8 cellular contexts compared by ENCODE assay signal in genomic region chr15:68352401-68353062, GRCh38.
DNase-seq lines count a peak whose midpoint lies in the region; ATAC-seq and TF ChIP-seq lines count a peak whose summit lies in the region.

No MANE protein-coding gene starts in this region.

- H3K27ac ChIP-seq in gastroesophageal sphincter (peak overlapping the region; percentile 32 to 80 (median 69)), spleen (peak overlapping the region in 7 of 8 donors; percentile 67 to 82 (median 80))

- TF ChIP-seq CTCF in gastroesophageal sphincter (IDR thresholded peaks at IDR 0.05) (no peak), spleen (IDR thresholded peaks at IDR 0.05 in 8 of 11, conservative IDR thresholded peaks at IDR 0.05 in 3 of 11) (no peak)

- WGBS in gastroesophageal sphincter (ENCODE audit: low coverage in 1 of 2), 2 donors: 53 to 54% methylated on average over 4 to 6 of the region's 10 CpGs
- 25 to 38% (median 28%) methylated on average over 10 of the region's 10 CpGs for whole genome bisulfite sequencing in spleen, 5 donors

- H3K9me3 ChIP-seq in gastroesophageal sphincter (peaks cover 0 to 13% (median 0%) of the 10 kb centered on the region in 3 donors), spleen (peaks cover 0 to 10% (median 2%) of the 10 kb centered on the region in 8 donors)

- H3K4me3 ChIP-seq in gastroesophageal sphincter (no peak overlapping the region), spleen (no peak overlapping the region)

- TF ChIP-seq POLR2A in gastroesophageal sphincter (IDR thresholded peaks at IDR 0.05) (no peak), spleen (IDR thresholded peaks at IDR 0.05) (no peak)

- DNase-seq in AG08396 (ENCODE audit: low spot score) (peak; percentile 84), KG1 (lab: John Stamatoyannopoulos, UW) (peak; percentile 39), activated T-cell treated with anti-CD3 and anti-CD28 coated beads for 48 hours (ENCODE audit: low read depth) (peak; percentile 30), spleen (peak; percentile 72), globus pallidus (ENCODE audit: low spot score) (no peak)

- intact Hi-C loops in spleen (cut with DNase I; ENCODE audit: low total_unique reads): no loop called here

- H3K4me1 ChIP-seq in gastroesophageal sphincter (peaks cover 0 to 24% (median 0%) of the 10 kb centered on the region in 3 donors), spleen (peaks cover 0 to 12% (median 8%) of the 10 kb centered on the region in 6 donors)

- no peaks in the 10 kb centered on the region for H3K27me3 ChIP-seq in gastroesophageal sphincter
- no peaks in the 10 kb centered on the region for H3K27me3 ChIP-seq in spleen (replicated peaks in 1 of 7)

- no peaks in the 10 kb centered on the region for H3K36me3 ChIP-seq in gastroesophageal sphincter
- H3K36me3 ChIP-seq in spleen: no peaks in the 10 kb centered on the region

- TF ChIP-seq EP300 in gastroesophageal sphincter (IDR thresholded peaks at IDR 0.05): no peak

- ATAC-seq in gastroesophageal sphincter (peak; percentile 76), HG02610 (IDR thresholded peaks at IDR 0.05; ENCODE audit: unreplicated experiment) (no peak), HG02759 (IDR thresholded peaks at IDR 0.05; ENCODE audit: unreplicated experiment) (no peak)
